ENCODE assay signal across 11 cellular contexts in genomic region chr18:69978743-69979715, GRCh38. TPM values are rescaled to one million over a fixed set of nuclear protein-coding genes. Genes with fewer than 3 reads are reported as not detected.
DNase-seq lines count a peak whose midpoint lies in the region; ATAC-seq and TF ChIP-seq lines count a peak whose summit lies in the region.
"Had no signal": no experiment of that assay in that cellular context is flagged by ENCODE, and none has a peak within 500 bp of the region (broad histone marks: within the 10 kb centered on the region; RNA-seq: fewer than 3 reads in every experiment).

No MANE protein-coding gene starts in this region.

- H3K27ac Mint-ChIP-seq in GM23338: no peak overlapping the region

- H2AK5ac ChIP-seq in trophoblast cell (ENCODE audit: low read length): no peak overlapping the region

- no peaks in the 10 kb centered on the region for H3K79me2 ChIP-seq in OCI-LY3 (ENCODE audit: low read length)
- no peaks in the 10 kb centered on the region for H3K79me2 ChIP-seq in trophoblast cell (ENCODE audit: control insufficient read depth, insufficient read depth, low read length, poor library complexity)
- no peaks in the 10 kb centered on the region for H3K79me2 ChIP-seq in GM23338 (replicated peaks; ENCODE audit: insufficient read depth)

- H3K14ac ChIP-seq in trophoblast cell (ENCODE audit: low read length): no peak overlapping the region

- ATAC-seq in GM18909 (IDR thresholded peaks at IDR 0.05; ENCODE audit: poor library complexity, unreplicated experiment) (peak; percentile 52), HG02840 (IDR thresholded peaks at IDR 0.05; ENCODE audit: low FRiP score, unreplicated experiment) (peak; percentile 69), SK-N-SH treated with all-trans-retinoic acid at 6 μM for 48 hours (no peak), GM23338 (no peak)
- ATAC-seq: left colon had no signal

- H4K91ac ChIP-seq in trophoblast cell (ENCODE audit: low read depth, low read length): no peak overlapping the region

- H3K27ac ChIP-seq in OCI-LY3 (ENCODE audit: low read length) (peak overlapping the region; percentile 88), trophoblast cell (ENCODE audit: low read depth, low read length) (no peak overlapping the region), GM23338 (ENCODE audit: low read depth) (no peak overlapping the region)
- H3K27ac ChIP-seq: ascending aorta had no signal

- H2BK5ac ChIP-seq in trophoblast cell (ENCODE audit: low read depth, low read length, poor library complexity): no peak overlapping the region

- H3K79me1 ChIP-seq in trophoblast cell (ENCODE audit: low read length): no peaks in the 10 kb centered on the region

- H3K4me2 ChIP-seq in OCI-LY3 (ENCODE audit: low read length): peak overlapping the region; percentile 57
- no peak overlapping the region for H3K4me2 ChIP-seq in trophoblast cell (ENCODE audit: low read length)
- no peak overlapping the region for H3K4me2 ChIP-seq in GM23338

- H3K36me3 ChIP-seq in GM06990 (ENCODE audit: control insufficient read depth, insufficient read depth, low read length): no peaks in the 10 kb centered on the region; the same call in 1 of the 2 replicates
- peaks cover 30% of the 10 kb centered on the region for H3K36me3 ChIP-seq in OCI-LY3 (replicated peaks; ENCODE audit: low read depth, low read length)
- H3K36me3 ChIP-seq in trophoblast cell (ENCODE audit: control insufficient read depth in 1 of 2, insufficient read depth in 2 of 2, low read length in 2 of 2): no peaks in the 10 kb centered on the region
- H3K36me3 ChIP-seq in GM23338 (ENCODE audit: insufficient read depth): no peaks in the 10 kb centered on the region

- H4K20me1 ChIP-seq in OCI-LY3 (ENCODE audit: insufficient read depth, low read length) (no peaks in the 10 kb centered on the region), GM23338 (replicated peaks; ENCODE audit: insufficient read depth) (no peaks in the 10 kb centered on the region)

- H3K4ac ChIP-seq in trophoblast cell (ENCODE audit: low read depth, low read length): no peak overlapping the region

- peaks cover 22% of the 10 kb centered on the region for H3K4me1 Mint-ChIP-seq in GM23338

- no peaks in the 10 kb centered on the region for H3F3A ChIP-seq in GM23338 (replicated peaks; ENCODE audit: low read depth)

- peaks cover 67% of the 10 kb centered on the region for H3K4me1 ChIP-seq in OCI-LY3 (ENCODE audit: low read length)
- no peaks in the 10 kb centered on the region for H3K4me1 ChIP-seq in trophoblast cell (ENCODE audit: control insufficient read depth in 1 of 2, insufficient read depth in 2 of 2, low read length in 2 of 2)
- H3K4me1 ChIP-seq in GM23338 (ENCODE audit: insufficient read depth): peaks cover 15% of the 10 kb centered on the region
- H3K4me1 ChIP-seq: ascending aorta had no signal

- H2BK12ac ChIP-seq in trophoblast cell (ENCODE audit: low read length): no peak overlapping the region

- H3K9me2 ChIP-seq in GM23338 (ENCODE audit: insufficient read depth): peaks cover 12% of the 10 kb centered on the region; the same call in 1 of the 2 replicates

- no peaks in the 10 kb centered on the region for H3K9me3 ChIP-seq in OCI-LY3 (ENCODE audit: insufficient read depth, low read length)
- H3K9me3 ChIP-seq in trophoblast cell (ENCODE audit: insufficient read depth, low read depth, low read length): no peaks in the 10 kb centered on the region

- H2AFZ ChIP-seq in OCI-LY3 (ENCODE audit: low read depth, low read length) (no peak overlapping the region), trophoblast cell (ENCODE audit: insufficient read depth, low read length, poor library complexity) (no peak overlapping the region), GM23338 (no peak overlapping the region)

- H4K12ac ChIP-seq in trophoblast cell (ENCODE audit: low read depth, low read length): no peak overlapping the region

- H3K4me3 ChIP-seq in GM06990 (replicated peaks; ENCODE audit: low read depth, low read length) (no peak overlapping the region), OCI-LY3 (ENCODE audit: low read length) (peak overlapping the region; percentile 27), trophoblast cell (ENCODE audit: low read depth, low read length) (no peak overlapping the region), GM23338 (no peak overlapping the region)
- H3K4me3 ChIP-seq: ascending aorta had no signal

- no peak for TF ChIP-seq CTCF in GM06990 (IDR thresholded peaks at IDR 0.05; ENCODE audit: insufficient read depth, low read length, poor library complexity, severe bottlenecking)
- peak; percentile 9; the same call in 1 of the 2 replicates for TF ChIP-seq CTCF in OCI-LY3 (IDR thresholded peaks at IDR 0.05; ENCODE audit: low read depth, low read length)
- no peak for TF ChIP-seq CTCF in GM23338 (conservative IDR thresholded peaks at IDR 0.05; ENCODE audit: low read depth in 2 of 2)

- no peak overlapping the region for H3K4me3 Mint-ChIP-seq in GM23338

- DNase-seq in GM06990 (ENCODE audit: extremely low read depth, insufficient read length) (peak; percentile 64), NCI-H69 (lab: John Stamatoyannopoulos, UW) (no peak), trophoblast cell (no peak), GM23338 (ENCODE audit: low spot score) (no peak)
- DNase-seq: left colon, NCI-H748 treated with DMSO at 0.1 percent for 48 hours had no signal

- H3K27me3 ChIP-seq in GM06990 (replicated peaks; ENCODE audit: control insufficient read depth, insufficient read depth, low read length): no peaks in the 10 kb centered on the region
- H3K27me3 ChIP-seq in OCI-LY3 (ENCODE audit: low read depth, low read length): no peaks in the 10 kb centered on the region
- no peaks in the 10 kb centered on the region for H3K27me3 ChIP-seq in trophoblast cell (ENCODE audit: insufficient read depth, low read length)
- H3K27me3 ChIP-seq in GM23338 (ENCODE audit: insufficient read depth): no peaks in the 10 kb centered on the region
- H3K27me3 ChIP-seq: ascending aorta had no signal

- no peak overlapping the region for H3K23ac ChIP-seq in trophoblast cell (ENCODE audit: low read length)

- no peak overlapping the region for H4K8ac ChIP-seq in trophoblast cell (ENCODE audit: low read depth, low read length)

- H2BK120ac ChIP-seq in trophoblast cell (ENCODE audit: insufficient read depth, low read length, poor library complexity): no peak overlapping the region

- peaks cover 25% of the 10 kb centered on the region for H3K9me3 Mint-ChIP-seq in GM23338

- H3K18ac ChIP-seq in trophoblast cell (ENCODE audit: low read length): no peak overlapping the region

- H3K9ac ChIP-seq in OCI-LY3 (ENCODE audit: low read length) (peak overlapping the region; percentile 52), trophoblast cell (ENCODE audit: low read length) (no peak overlapping the region)

- peaks cover 23% of the 10 kb centered on the region for H3K36me3 Mint-ChIP-seq in GM23338 (ENCODE audit: low read depth)

- no peaks in the 10 kb centered on the region for H3K27me3 Mint-ChIP-seq in GM23338 (ENCODE audit: insufficient read depth, low read depth, poor library complexity)

- WGBS in trophoblast cell (ENCODE audit: extremely low coverage, insufficient coverage, insufficient read length): no CpG with 5 or more reads among the region's 13 CpGs

TF ChIP-seq in SK-N-SH treated with all-trans-retinoic acid at 6 μM for 48 hours, 23 proteins besides CTCF, POLR2A, EP300 and RAD21 (continues in another document):
- TF ChIP-seq ZNF565 (CRISPR knock-in tag; conservative IDR thresholded peaks at IDR 0.05; ENCODE audit: low read depth): no peak
- TF ChIP-seq OSR1 (CRISPR knock-in tag; IDR thresholded peaks at IDR 0.05): no peak
- TF ChIP-seq CSRNP3 (CRISPR knock-in tag; IDR thresholded peaks at IDR 0.05): no peak

TF ChIP-seq in GM23338, 12 proteins besides CTCF, POLR2A, EP300 and RAD21 (continues in another document):
- TF ChIP-seq POLR2AphosphoS5 (IDR thresholded peaks at IDR 0.05; ENCODE audit: low read depth): no peak
- TF ChIP-seq EZH2phosphoT487 (IDR thresholded peaks at IDR 0.05; ENCODE audit: unreplicated experiment): no peak
- TF ChIP-seq NANOG (IDR thresholded peaks at IDR 0.05; ENCODE audit: borderline replicate concordance): no peak
- TF ChIP-seq ZNF331 (CRISPR knock-in tag; IDR thresholded peaks at IDR 0.05; ENCODE audit: low read depth): no peak
- no peak for TF ChIP-seq EZH2 (IDR thresholded peaks at IDR 0.05; ENCODE audit: low read depth, unreplicated experiment)
- TF ChIP-seq ETS1 (IDR thresholded peaks at IDR 0.05): no peak

RNA-seq across cellular contexts. Expression of gene CD226, which starts 31.4 kb away (rescaled TPM):
- 0.12 and 0.19 TPM in 2 replicates for polyA plus RNA-seq in trophoblast cell (2013)
- total RNA-seq in GM23338 (2014; rRNA removed; shearing (Covaris generic)): 0.04 TPM in 1 of 2 replicates, not detected in the other
- polyA plus RNA-seq in GM23338 (2016; fragmentation: Nextera tagmentation; extraction: Ambion mirVana): 0.19 TPM in 1 of 2 replicates, not detected in the other

Comparison
In these comparisons a context has a peak if more than half of its experiments do, and no peak if none do; other contexts are left out.
1. ATAC-seq: peak in GM18909 (single experiment) and HG02840 (single experiment); none in SK-N-SH treated with all-trans-retinoic acid at 6 μM for 48 hours (single experiment) and GM23338 (single experiment).